ENCODE assay signal across 18 cellular contexts in the genomic region with DNA sequence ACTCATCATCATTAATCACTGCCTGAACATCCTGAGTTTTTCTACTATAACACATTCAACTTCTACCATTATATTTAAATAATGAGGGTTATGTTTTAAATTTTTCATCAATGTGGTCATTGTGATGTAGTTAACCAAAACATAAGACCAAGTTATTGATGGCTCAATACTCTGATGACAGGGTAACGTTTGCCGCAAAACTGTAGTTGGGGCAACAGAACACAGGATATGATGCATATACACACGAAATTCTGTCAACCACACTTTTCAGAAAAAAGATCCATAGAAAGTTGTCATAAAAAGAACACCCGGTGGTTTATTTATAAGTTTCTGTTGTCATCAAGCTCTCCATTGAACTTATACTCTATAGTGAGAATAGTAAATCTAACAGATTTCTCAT.
A peak's percentile ranks its signal among the peaks of the same experiment; 100 is the strongest.
DNase-seq lines count a peak whose midpoint lies in the region; ATAC-seq, FAIRE-seq and TF ChIP-seq lines count a peak whose summit lies in the region.
"Had no signal": no experiment of that assay in that cellular context is flagged by ENCODE, and none has a peak within 500 bp of the region (broad histone marks: within the 10 kb centered on the region; RNA-seq: fewer than 3 reads in every experiment).

No MANE protein-coding gene starts in this region.

- in situ Hi-C loops in astrocyte of the spinal cord (cut with HindIII; ENCODE audit: low sequenced_read_pairs), result no loop called here

- TF ChIP-seq CTCF in astrocyte of the spinal cord (IDR thresholded peaks at IDR 0.05; ENCODE audit: low read depth, low read length), result no peak

- ATAC-seq in esophagus mucosa, result no peak
- ATAC-seq: CD8-positive, alpha-beta T cell; HCT116; HepG2; K562 had no signal

- peak; percentile 63 for DNase-seq in EL
- peak; percentile 26 for DNase-seq in HT1080 (ENCODE audit: low read depth)
- DNase-seq in astrocyte of the spinal cord (ENCODE audit: low read depth, low spot score), result peak; percentile 44
- peak; percentile 39 for DNase-seq in foreskin melanocyte
- no peak for DNase-seq in stimulated activated CD4-positive, alpha-beta T cell treated with anti-CD3 and anti-CD28 coated beads, Interleukin-12 subunit alpha, Interleukin-12 subunit beta, amount 100 ng/mL, for 4 hours
- DNase-seq in NCI-H2171 (lab: John Stamatoyannopoulos, UW), result no peak
- no peak for DNase-seq in urothelium cell line (ENCODE audit: low spot score)
- DNase-seq: CD8-positive, alpha-beta T cell; COR-L47; DMS153; DMS79 treated with DMSO at 0.1 percent for 48 hours; GF-D8 had no signal

- no peak overlapping the region for H3K4me3 ChIP-seq in astrocyte of the spinal cord (ENCODE audit: low read depth, low read length)
- H3K4me3 ChIP-seq: K562 had no signal

- FAIRE-seq in urothelium cell line (lab: Jason Lieb, UNC), result no peak
- FAIRE-seq: D721Med, HepG2, HTR-8/SVneo, K562 had no signal

Comparison
In these comparisons a context has a peak if more than half of its experiments do, and no peak if none do; other contexts are left out.
1. DNase-seq: peak in EL (single experiment), HT1080 (single experiment), astrocyte of the spinal cord (single experiment) and foreskin melanocyte (single experiment); none in stimulated activated CD4-positive, alpha-beta T cell treated with anti-CD3 and anti-CD28 coated beads, Interleukin-12 subunit alpha, Interleukin-12 subunit beta, amount 100 ng/mL, for 4 hours (single experiment), NCI-H2171 (single experiment) and urothelium cell line (single experiment).